Comparison of ENCODE assay signal across 9 cellular contexts in genomic region chr7:109226699-109227098, GRCh38.
"Had no signal": no experiment of that assay in that cellular context is flagged by ENCODE, and none has a peak within 500 bp of the region (broad histone marks: within the 10 kb centered on the region; RNA-seq: fewer than 3 reads in every experiment).

No MANE protein-coding gene starts in this region.

- H3K4me2 ChIP-seq: KMS-11 had no signal

- H2AFZ ChIP-seq: GM23248 had no signal

- H3K9ac ChIP-seq: GM23248, KMS-11 had no signal

- H3K4me3 ChIP-seq: GM23248 had no signal

- H3K27ac ChIP-seq: GM23248, KMS-11 had no signal

- DNase-seq: GM23248, GOT3, H9, HCEC 1CT, Karpas-422, KBM-7 had no signal

- FAIRE-seq: H54, HTR-8/SVneo had no signal
